ENCODE assay signal across 11 cellular contexts in the genomic region with DNA sequence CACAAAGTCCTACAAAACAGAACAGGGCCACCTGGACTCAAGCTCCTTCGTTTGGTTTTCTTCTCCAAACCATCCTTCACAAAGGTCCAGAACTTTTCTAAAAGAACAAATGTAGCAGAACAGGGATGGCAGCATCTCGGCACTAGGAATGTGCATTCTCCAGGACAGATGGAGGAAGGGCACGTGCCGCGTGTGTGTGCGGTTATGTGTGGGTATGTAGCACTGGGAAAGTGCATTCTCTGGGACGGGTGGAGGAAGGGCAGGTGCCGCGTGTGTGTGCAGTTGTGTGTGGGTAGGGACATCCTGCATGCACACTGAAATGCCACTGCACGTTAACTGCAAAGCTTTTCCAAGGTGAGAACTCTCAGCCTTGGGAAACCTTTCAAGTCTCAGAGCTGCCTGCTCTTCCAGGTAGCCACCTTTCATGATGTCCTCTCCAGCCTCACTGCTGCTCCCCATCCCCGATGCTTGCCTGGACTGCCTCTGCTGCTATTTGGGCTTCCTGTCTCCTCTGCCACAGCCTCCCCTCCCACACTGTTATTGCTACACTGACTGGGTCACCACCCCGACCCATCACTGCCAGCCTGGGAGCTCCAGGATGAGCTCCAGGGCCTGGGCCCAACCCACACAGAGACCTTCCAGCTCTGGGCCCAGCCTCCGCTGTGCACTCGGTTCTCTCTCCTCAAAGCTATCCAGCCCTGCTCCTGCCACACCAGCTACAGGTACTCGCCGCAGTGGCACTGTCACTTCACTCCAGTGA. TPM values are rescaled to one million over a fixed set of nuclear protein-coding genes. Genes with fewer than 3 reads are reported as not detected.
DNase-seq lines count a peak whose midpoint lies in the region; ATAC-seq and TF ChIP-seq lines count a peak whose summit lies in the region.
"Had no signal": no experiment of that assay in that cellular context is flagged by ENCODE, and none has a peak within 500 bp of the region (broad histone marks: within the 10 kb centered on the region; RNA-seq: fewer than 3 reads in every experiment).

No MANE protein-coding gene starts in this region.

- peaks cover 13 to 44% (median 19%) of the 10 kb centered on the region in 3 donors for H3K4me1 ChIP-seq in esophagus squamous epithelium
- peaks cover 13% of the 10 kb centered on the region for H3K4me1 ChIP-seq in colonic mucosa
- peaks cover 16% of the 10 kb centered on the region for H3K4me1 ChIP-seq in mesendoderm (ENCODE audit: control insufficient read depth, low read depth, low read length)
- H3K4me1 ChIP-seq: adrenal gland had no signal

- H3K9me3 Mint-ChIP-seq in activated T-cell treated with anti-CD3 and anti-CD28 coated beads, Interleukin-2, amount 50 U/mL, for 24 hours, result no peaks in the 10 kb centered on the region
- H3K9me3 Mint-ChIP-seq in WTC11, result no peaks in the 10 kb centered on the region

- TF ChIP-seq POLR2A in esophagus squamous epithelium (IDR thresholded peaks at IDR 0.05), result no peak

- H3K4me3 ChIP-seq in esophagus squamous epithelium, result no peak overlapping the region
- no peak overlapping the region for H3K4me3 ChIP-seq in skin epidermis
- H3K4me3 ChIP-seq in colonic mucosa, result no peak overlapping the region
- H3K4me3 ChIP-seq in mesendoderm (ENCODE audit: low read length), result no peak overlapping the region
- H3K4me3 ChIP-seq: adrenal gland had no signal

- peaks cover 100% of the 10 kb centered on the region for H3K36me3 Mint-ChIP-seq in activated T-cell treated with anti-CD3 and anti-CD28 coated beads, Interleukin-2, amount 50 U/mL, for 24 hours (ENCODE audit: low read depth)
- peaks cover 93% of the 10 kb centered on the region for H3K36me3 Mint-ChIP-seq in WTC11

- H2BK120ac ChIP-seq in mesendoderm (ENCODE audit: low read depth, low read length), result no peak overlapping the region

- TF ChIP-seq CTCF in WTC11 (IDR thresholded peaks at IDR 0.05) (no peak), esophagus squamous epithelium (IDR thresholded peaks at IDR 0.05) (no peak), colonic mucosa (IDR thresholded peaks at IDR 0.05) (no peak)

- peaks cover 11% of the 10 kb centered on the region for H3K79me1 ChIP-seq in mesendoderm (ENCODE audit: low read length)

- no peak overlapping the region for H2BK15ac ChIP-seq in mesendoderm (replicated peaks; ENCODE audit: low read depth)

- H3K79me2 ChIP-seq in mesendoderm (ENCODE audit: control insufficient read depth, insufficient read depth, low read length), result peaks cover 5% of the 10 kb centered on the region

- no peak overlapping the region for H3K4me2 ChIP-seq in mesendoderm (ENCODE audit: low read length)

- H3K4me3 Mint-ChIP-seq in activated T-cell treated with anti-CD3 and anti-CD28 coated beads, Interleukin-2, amount 50 U/mL, for 24 hours, result no peak overlapping the region
- no peak overlapping the region for H3K4me3 Mint-ChIP-seq in WTC11

- no peak overlapping the region for H2BK5ac ChIP-seq in mesendoderm (ENCODE audit: low read length)

- CTCF ChIA-PET in WTC11 (lab: Charles Lee), result interaction anchor here (0.8 kb wide), 1 partner anchor 40 kb away, joined by 3 read pairs; no protein-coding TSS in a partner anchor

- H3K36me3 ChIP-seq in esophagus squamous epithelium, result peaks cover 63 to 96% (median 68%) of the 10 kb centered on the region in 3 donors
- H3K36me3 ChIP-seq in colonic mucosa, result peaks cover 42% of the 10 kb centered on the region
- H3K36me3 ChIP-seq in mesendoderm (ENCODE audit: control insufficient read depth, insufficient read depth, low read length), result peaks cover 30% of the 10 kb centered on the region

- no peak overlapping the region for H4K8ac ChIP-seq in mesendoderm (ENCODE audit: low read depth, low read length)

- peaks cover 54% of the 10 kb centered on the region for H3K4me1 Mint-ChIP-seq in activated T-cell treated with anti-CD3 and anti-CD28 coated beads, Interleukin-2, amount 50 U/mL, for 24 hours (ENCODE audit: low read depth)
- H3K4me1 Mint-ChIP-seq in WTC11, result peaks cover 15% of the 10 kb centered on the region

- peak overlapping the region in 1 of 2 donors; percentile 83 for H3K9ac ChIP-seq in colonic mucosa (ENCODE audit: low read depth in 2 of 2, low read length in 2 of 2)
- H3K9ac ChIP-seq in mesendoderm (ENCODE audit: low read length), result no peak overlapping the region

- no peak for ATAC-seq in WTC11

- no peak for DNase-seq in activated T-cell treated with anti-CD3 and anti-CD28 coated beads, Interleukin-2, amount 50 U/mL, for 24 hours
- no peak for DNase-seq in activated T-cell treated with anti-CD3 and anti-CD28 coated beads, Interleukin-2, amount 50 U/mL, for 48 hours
- DNase-seq in WTC11 (ENCODE audit: low spot score), result no peak
- no peak for DNase-seq in esophagus squamous epithelium (lab: John Stamatoyannopoulos, UW)
- DNase-seq in EL, result no peak
- no peak for DNase-seq in colonic mucosa
- DNase-seq in mesendoderm, result no peak
- DNase-seq: adrenal gland; effector CD8-positive, alpha-beta T cell; NCI-H446 treated with DMSO at 0.1 percent for 48 hours had no signal

- intact Hi-C loops in esophagus squamous epithelium (cut with DNase I), result no loop called here
- intact Hi-C loops in colonic mucosa (cut with DNase I), result no loop called here

- peak overlapping the region; percentile 76 to 88 (median 84) for H3K27ac ChIP-seq in esophagus squamous epithelium
- peak overlapping the region in 16 of 21 experiments; percentile 5 to 81 (median 70) for H3K27ac ChIP-seq in skin epidermis
- no peak overlapping the region for H3K27ac ChIP-seq in colonic mucosa
- H3K27ac ChIP-seq in mesendoderm (ENCODE audit: low read depth, low read length), result no peak overlapping the region

- no peak overlapping the region for H3K56ac ChIP-seq in mesendoderm (ENCODE audit: low read length)

- no peak overlapping the region for H3K18ac ChIP-seq in mesendoderm (ENCODE audit: low read length)

- H3K27ac Mint-ChIP-seq in activated T-cell treated with anti-CD3 and anti-CD28 coated beads, Interleukin-2, amount 50 U/mL, for 24 hours, result peak overlapping the region; percentile 91
- peak overlapping the region; percentile 70 for H3K27ac Mint-ChIP-seq in WTC11

- no peak overlapping the region for H4K5ac ChIP-seq in mesendoderm (ENCODE audit: low read length)

- H3K4ac ChIP-seq in mesendoderm (ENCODE audit: low read depth, low read length), result no peak overlapping the region

- POLR2A ChIA-PET in WTC11 (lab: Charles Lee), result interaction anchor here (0.8 to 1.4 kb wide), 3 partner anchors 9 to 139 kb away, joined by 3 read pairs; no protein-coding TSS in a partner anchor

- H3K27me3 Mint-ChIP-seq in activated T-cell treated with anti-CD3 and anti-CD28 coated beads, Interleukin-2, amount 50 U/mL, for 24 hours, result no peaks in the 10 kb centered on the region
- no peaks in the 10 kb centered on the region for H3K27me3 Mint-ChIP-seq in WTC11 (ENCODE audit: low read depth)

- H2AK5ac ChIP-seq in mesendoderm (ENCODE audit: low read length), result no peak overlapping the region

- H3K23ac ChIP-seq in mesendoderm (ENCODE audit: low read length), result no peak overlapping the region

- WGBS in esophagus squamous epithelium, 2 donors, result 88 to 89% methylated on average over 13 to 15 of the region's 16 CpGs
- no CpG with 5 or more reads among the region's 16 CpGs for WGBS in mesendoderm (ENCODE audit: extremely low coverage, insufficient coverage, low lambda C conversion rate)

- no peaks in the 10 kb centered on the region for H3K9me3 ChIP-seq in esophagus squamous epithelium
- no peaks in the 10 kb centered on the region for H3K9me3 ChIP-seq in colonic mucosa
- H3K9me3 ChIP-seq: adrenal gland had no signal

- no peaks in the 10 kb centered on the region for H3K27me3 ChIP-seq in esophagus squamous epithelium
- no peaks in the 10 kb centered on the region for H3K27me3 ChIP-seq in colonic mucosa
- H3K27me3 ChIP-seq in mesendoderm (ENCODE audit: insufficient read depth, low read length, poor library complexity), result no peaks in the 10 kb centered on the region
- H3K27me3 ChIP-seq: adrenal gland had no signal

TF ChIP-seq in WTC11, 78 proteins besides CTCF, POLR2A, EP300 and RAD21 (continues in another document):
- no peak for TF ChIP-seq IRF2 (CRISPR knock-in tag; IDR thresholded peaks at IDR 0.05; ENCODE audit: borderline replicate concordance, low read depth)
- TF ChIP-seq, protein P1, sequence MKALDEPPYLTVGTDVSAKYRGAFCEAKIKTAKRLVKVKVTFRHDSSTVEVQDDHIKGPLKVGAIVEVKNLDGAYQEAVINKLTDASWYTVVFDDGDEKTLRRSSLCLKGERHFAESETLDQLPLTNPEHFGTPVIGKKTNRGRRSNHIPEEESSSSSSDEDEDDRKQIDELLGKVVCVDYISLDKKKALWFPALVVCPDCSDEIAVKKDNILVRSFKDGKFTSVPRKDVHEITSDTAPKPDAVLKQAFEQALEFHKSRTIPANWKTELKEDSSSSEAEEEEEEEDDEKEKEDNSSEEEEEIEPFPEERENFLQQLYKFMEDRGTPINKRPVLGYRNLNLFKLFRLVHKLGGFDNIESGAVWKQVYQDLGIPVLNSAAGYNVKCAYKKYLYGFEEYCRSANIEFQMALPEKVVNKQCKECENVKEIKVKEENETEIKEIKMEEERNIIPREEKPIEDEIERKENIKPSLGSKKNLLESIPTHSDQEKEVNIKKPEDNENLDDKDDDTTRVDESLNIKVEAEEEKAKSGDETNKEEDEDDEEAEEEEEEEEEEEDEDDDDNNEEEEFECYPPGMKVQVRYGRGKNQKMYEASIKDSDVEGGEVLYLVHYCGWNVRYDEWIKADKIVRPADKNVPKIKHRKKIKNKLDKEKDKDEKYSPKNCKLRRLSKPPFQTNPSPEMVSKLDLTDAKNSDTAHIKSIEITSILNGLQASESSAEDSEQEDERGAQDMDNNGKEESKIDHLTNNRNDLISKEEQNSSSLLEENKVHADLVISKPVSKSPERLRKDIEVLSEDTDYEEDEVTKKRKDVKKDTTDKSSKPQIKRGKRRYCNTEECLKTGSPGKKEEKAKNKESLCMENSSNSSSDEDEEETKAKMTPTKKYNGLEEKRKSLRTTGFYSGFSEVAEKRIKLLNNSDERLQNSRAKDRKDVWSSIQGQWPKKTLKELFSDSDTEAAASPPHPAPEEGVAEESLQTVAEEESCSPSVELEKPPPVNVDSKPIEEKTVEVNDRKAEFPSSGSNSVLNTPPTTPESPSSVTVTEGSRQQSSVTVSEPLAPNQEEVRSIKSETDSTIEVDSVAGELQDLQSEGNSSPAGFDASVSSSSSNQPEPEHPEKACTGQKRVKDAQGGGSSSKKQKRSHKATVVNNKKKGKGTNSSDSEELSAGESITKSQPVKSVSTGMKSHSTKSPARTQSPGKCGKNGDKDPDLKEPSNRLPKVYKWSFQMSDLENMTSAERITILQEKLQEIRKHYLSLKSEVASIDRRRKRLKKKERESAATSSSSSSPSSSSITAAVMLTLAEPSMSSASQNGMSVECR (CRISPR knock-in tag; IDR thresholded peaks at IDR 0.05; ENCODE audit: borderline replicate concordance), result no peak

RNA-seq across cellular contexts. Expression of gene EZR, which starts 47.6 kb away (rescaled TPM):
- total RNA-seq in WTC11 (2021) (194 to 215 TPM (median 199 TPM) in 3 replicates), esophagus squamous epithelium (100 to 1,000 TPM; 208 to 339 (median 285) TPM), colonic mucosa (100 to 1,000 TPM; 257 to 424 TPM)
- polyA plus RNA-seq in mesendoderm (2013, experiment 1 of 2), result 145 TPM
- 153 TPM for polyA plus RNA-seq in mesendoderm (2013, experiment 2 of 2)

Comparison
In these comparisons a context has a peak if more than half of its experiments do, and no peak if none do; other contexts are left out.
1. H3K27ac ChIP-seq: peak in esophagus squamous epithelium (4 of 4) and skin epidermis (16 of 21); none in colonic mucosa (single experiment) and mesendoderm (single experiment).